ENCODE assay signal across 26 cellular contexts in the genomic region with DNA sequence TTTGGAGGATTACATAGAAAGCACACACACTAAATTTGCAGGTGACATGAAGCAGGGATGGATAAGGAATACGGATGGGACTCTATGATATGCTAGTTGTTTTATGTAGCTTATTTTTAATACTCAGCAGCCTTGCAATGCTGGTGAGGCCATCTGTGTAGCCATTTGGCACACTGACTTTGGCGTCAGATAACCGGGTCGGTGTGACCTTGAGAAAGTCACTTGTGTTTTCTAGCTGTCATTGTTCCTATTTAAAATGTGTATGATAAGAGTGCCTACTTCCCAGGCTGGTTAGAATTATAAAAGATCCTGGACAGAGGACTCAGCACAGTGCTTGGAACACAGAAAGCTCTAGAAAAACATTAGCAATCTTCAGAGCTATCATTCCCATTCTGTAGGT.
"Had no signal": no experiment of that assay in that cellular context is flagged by ENCODE, and none has a peak within 500 bp of the region (broad histone marks: within the 10 kb centered on the region; RNA-seq: fewer than 3 reads in every experiment).

No MANE protein-coding gene starts in this region.

- H3K27ac ChIP-seq: dorsolateral prefrontal cortex, gastrocnemius medialis, hepatocyte, left lung, lower lobe of right lung, prostate gland, right atrium auricular region, suprapubic skin, thyroid gland, vagina had no signal

- H3K27me3 ChIP-seq: dorsolateral prefrontal cortex, gastrocnemius medialis, right atrium auricular region, thyroid gland, vagina had no signal

- H3K9me3 ChIP-seq: gastrocnemius medialis, left lung, lower lobe of right lung, prostate gland, right atrium auricular region, suprapubic skin, thyroid gland, vagina had no signal

- H3K36me3 ChIP-seq: gastrocnemius medialis, left lung, lower lobe of right lung, prostate gland, right atrium auricular region, suprapubic skin, thyroid gland, vagina had no signal

- H3K4me3 ChIP-seq: dorsolateral prefrontal cortex, gastrocnemius medialis, hepatocyte, left lung, lower lobe of right lung, prostate gland, right atrium auricular region, smooth muscle cell, suprapubic skin, thyroid gland, vagina had no signal

- ATAC-seq: gastrocnemius medialis; left lung; lower lobe of right lung; naive thymus-derived CD8-positive, alpha-beta T cell; sciatic nerve; stimulated activated naive CD8-positive, alpha-beta T cell treated with anti-CD3 and anti-CD28 coated beads, Interleukin-15, amount 100 ng/mL, for 72 hours had no signal

- H3K4me1 ChIP-seq: gastrocnemius medialis, left lung, lower lobe of right lung, prostate gland, right atrium auricular region, suprapubic skin, thyroid gland, vagina had no signal

- DNase-seq: dorsolateral prefrontal cortex; effector CD4-positive, alpha-beta T cell; foreskin fibroblast; gastrocnemius medialis; head of caudate nucleus; kidney; left lung; lower lobe of right lung; naive thymus-derived CD8-positive, alpha-beta T cell; nephron progenitor cell; nucleus accumbens; stimulated activated CD4-positive, alpha-beta T cell treated with anti-CD3 and anti-CD28 coated beads, Interleukin-12 subunit alpha, Interleukin-12 subunit beta, amount 100 ng/mL, for 4 hours; stimulated activated CD4-positive, alpha-beta T cell treated with anti-CD3 and anti-CD28 coated beads, Interleukin-1b, Interleukin-23, amount 100 ng/mL, for 48 hours; stimulated activated CD4-positive, alpha-beta T cell treated with anti-CD3 and anti-CD28 coated beads, Interleukin-4, amount 100 ng/mL, for 1 hour; stimulated activated CD8-positive, alpha-beta memory T cell treated with anti-CD3 and anti-CD28 coated beads, Interleukin-4, amount 100 ng/mL, for 48 hours; stimulated activated naive CD4-positive, alpha-beta T cell; stimulated activated naive CD8-positive, alpha-beta T cell treated with anti-CD3 and anti-CD28 coated beads, Interleukin-15, amount 100 ng/mL, for 72 hours; thyroid gland; trophoblast cell had no signal
